In genomic region chr15:70374096-70374495, GRCh38 we compare ENCODE assay signal across 26 cellular contexts.
"Had no signal": no experiment of that assay in that cellular context is flagged by ENCODE, and none has a peak within 500 bp of the region (broad histone marks: within the 10 kb centered on the region; RNA-seq: fewer than 3 reads in every experiment).

No MANE protein-coding gene starts in this region.

- ATAC-seq: gastroesophageal sphincter; stimulated activated naive B cell treated with anti-CD40 and anti-IgM and Interleukin-4, amounts not matched to agents 10 μg/mL and 1 μg/mL and 100 μg/mL, for 72 hours had no signal

- H3K4me1 ChIP-seq: colonic mucosa, uterus had no signal

- H3K36me3 Mint-ChIP-seq: activated naive CD8-positive, alpha-beta T cell; naive B cell; stimulated activated naive B cell treated with anti-CD40 and anti-IgM and Interleukin-4, amounts not matched to agents 10 μg/mL and 1 μg/mL and 100 μg/mL, for 72 hours had no signal

- DNase-seq: activated CD4-positive, alpha-beta T cell treated with anti-CD3 and anti-CD28 coated beads, Interleukin-2, amount 10 ng/mL, durations not matched to agents 7 days and 5 days; activated CD4-positive, CD25-positive, alpha-beta regulatory T cell treated with anti-CD3 and anti-CD28 coated beads, Interleukin-2, amount 50 U/mL, for 72 hours; activated CD8-positive, alpha-beta memory T cell treated with anti-CD3 and anti-CD28 coated beads, Interleukin-2, amount 50 U/mL, for 48 hours; activated naive CD4-positive, alpha-beta T cell; adrenal gland; brain microvascular endothelial cell; colonic mucosa; dorsolateral prefrontal cortex; left cardiac atrium; mesendoderm; naive B cell; nucleus accumbens; stimulated activated CD4-positive, alpha-beta T cell treated with anti-CD3 and anti-CD28 coated beads, Interleukin-2, amount 100 ng/mL, for 48 hours; stimulated activated CD8-positive, alpha-beta memory T cell treated with anti-CD3 and anti-CD28 coated beads, Interleukin-4, amount 100 ng/mL, for 48 hours; stimulated activated naive B cell treated with anti-CD40 and anti-IgM and Interleukin-4, amounts not matched to agents 10 μg/mL and 1 μg/mL and 100 μg/mL, for 72 hours; T-helper 1 cell; transverse colon; uterus; WERI-Rb-1 had no signal

- H3K27ac Mint-ChIP-seq: activated CD4-positive, alpha-beta T cell treated with anti-CD3 and anti-CD28 coated beads, Interleukin-2, amount 10 ng/mL, durations not matched to agents 7 days and 5 days; activated naive CD8-positive, alpha-beta T cell; activated T-helper 2 cell treated with anti-CD3 and anti-CD28 coated beads, Interferon-gamma antibody, Interleukin-2, Interleukin-4, amounts not matched to agents 10 μg/mL and 5 μg/mL and 100 μg/mL, durations not matched to agents 14 hours and 24 hours and 36 hours; endodermal cell; naive B cell; stimulated activated naive B cell treated with anti-CD40 and anti-IgM and Interleukin-4, amounts not matched to agents 10 μg/mL and 1 μg/mL and 100 μg/mL, for 72 hours had no signal

- H3K4me3 Mint-ChIP-seq: activated CD4-positive, alpha-beta T cell treated with anti-CD3 and anti-CD28 coated beads, Interleukin-2, amount 10 ng/mL, durations not matched to agents 7 days and 5 days; activated naive CD8-positive, alpha-beta T cell; endodermal cell; stimulated activated naive B cell treated with anti-CD40 and anti-IgM and Interleukin-4, amounts not matched to agents 10 μg/mL and 1 μg/mL and 100 μg/mL, for 72 hours had no signal

- H3K9me3 ChIP-seq: adrenal gland, ascending aorta, colonic mucosa, gastroesophageal sphincter, transverse colon, uterus had no signal

- H3K4me1 Mint-ChIP-seq: activated CD4-positive, alpha-beta T cell treated with anti-CD3 and anti-CD28 coated beads, Interleukin-2, amount 10 ng/mL, durations not matched to agents 7 days and 5 days had no signal

- H3K9me3 Mint-ChIP-seq: activated CD4-positive, alpha-beta T cell treated with anti-CD3 and anti-CD28 coated beads, Interleukin-2, amount 10 ng/mL, durations not matched to agents 7 days and 5 days; activated T-helper 2 cell treated with anti-CD3 and anti-CD28 coated beads, Interferon-gamma antibody, Interleukin-2, Interleukin-4, amounts not matched to agents 10 μg/mL and 5 μg/mL and 100 μg/mL, durations not matched to agents 14 hours and 24 hours and 36 hours had no signal

- FAIRE-seq: islet of Langerhans, TTC549 had no signal

- H3K4me3 ChIP-seq: adrenal gland, ascending aorta, colonic mucosa, dorsolateral prefrontal cortex, gastroesophageal sphincter, transverse colon, uterus had no signal

- H3K27ac ChIP-seq: adrenal gland, ascending aorta, brain microvascular endothelial cell, colonic mucosa, dorsolateral prefrontal cortex, gastroesophageal sphincter, transverse colon, uterus, WERI-Rb-1 had no signal

- H3K27me3 ChIP-seq: adrenal gland, ascending aorta, colonic mucosa, gastroesophageal sphincter, uterus had no signal

- H3K36me3 ChIP-seq: adrenal gland, ascending aorta, brain microvascular endothelial cell, colonic mucosa, gastroesophageal sphincter, transverse colon, uterus, WERI-Rb-1 had no signal
